In the genomic region with DNA sequence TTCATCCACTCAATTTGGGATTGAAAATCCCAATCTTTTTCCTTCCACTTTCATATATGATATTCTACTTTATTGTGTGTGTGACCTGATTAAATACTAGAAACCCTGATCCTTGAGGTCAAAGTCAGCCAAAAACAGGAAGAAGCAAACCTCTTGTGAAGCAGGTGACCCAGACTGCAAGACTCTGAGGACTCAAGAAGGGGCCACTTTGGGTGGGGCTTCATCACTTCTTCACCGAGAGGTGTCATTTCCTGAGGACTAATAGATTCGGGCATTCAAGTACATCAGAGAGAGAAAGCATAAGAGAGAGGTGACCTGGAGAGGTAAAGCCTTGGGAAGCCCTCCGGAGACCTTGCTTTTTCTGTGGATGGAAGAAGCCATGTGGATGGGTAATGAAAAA, we compare ENCODE assay signal across 16 cellular contexts.
"Had no signal": no experiment of that assay in that cellular context is flagged by ENCODE, and none has a peak within 500 bp of the region (broad histone marks: within the 10 kb centered on the region; RNA-seq: fewer than 3 reads in every experiment).

No MANE protein-coding gene starts in this region.

- H3K27ac Mint-ChIP-seq: dendritic cell treated with granulocyte-macrophage colony-stimulating factor and Interleukin-4, amounts not matched to agents 40 ng/mL and 50 ng/mL, for 4 days; endodermal cell; neural progenitor cell had no signal

- H3K9me3 Mint-ChIP-seq: dendritic cell treated with granulocyte-macrophage colony-stimulating factor and Interleukin-4, amounts not matched to agents 40 ng/mL and 50 ng/mL, for 4 days; neural progenitor cell had no signal

- H3K4me3 Mint-ChIP-seq: dendritic cell treated with granulocyte-macrophage colony-stimulating factor and Interleukin-4, amounts not matched to agents 40 ng/mL and 50 ng/mL, for 4 days; endodermal cell; neural progenitor cell had no signal

- DNase-seq: cerebellar nuclear complex; endodermal cell; erythroblast; foreskin keratinocyte; kidney glomerular epithelial cell; mammary epithelial cell; nucleus accumbens; ovary; sigmoid colon; stimulated activated naive CD4-positive, alpha-beta T cell; stomach; substantia nigra; transverse colon had no signal

- H3K4me1 Mint-ChIP-seq: endodermal cell, neural progenitor cell had no signal

- H3K36me3 Mint-ChIP-seq: neural progenitor cell had no signal

- ATAC-seq: foreskin keratinocyte; naive thymus-derived CD8-positive, alpha-beta T cell had no signal
